24 cellular contexts compared by ENCODE assay signal in genomic region chr17:42163696-42164407, GRCh38. TPM values are rescaled to one million over a fixed set of nuclear protein-coding genes. Genes with fewer than 3 reads are reported as not detected.
DNase-seq lines count a peak whose midpoint lies in the region; ATAC-seq, FAIRE-seq and TF ChIP-seq lines count a peak whose summit lies in the region.
"Had no signal": no experiment of that assay in that cellular context is flagged by ENCODE, and none has a peak within 500 bp of the region (broad histone marks: within the 10 kb centered on the region; RNA-seq: fewer than 3 reads in every experiment).

No MANE protein-coding gene starts in this region.

- H4K8ac ChIP-seq in H1 (ENCODE audit: extremely low read depth, insufficient read depth, low read length) = peak overlapping the region; percentile 74; the same call in 1 of the 2 replicates

- no peak overlapping the region for H2BK12ac ChIP-seq in H1 (ENCODE audit: low read depth, low read length)

- no peaks in the 10 kb centered on the region; a peak in 2 of 7 replicates for H3K4me1 ChIP-seq in H1 (replicated peaks in 1 of 4; ENCODE audit: control insufficient read depth in 3 of 4, insufficient read depth in 4 of 4, low read length in 3 of 4)
- H3K4me1 ChIP-seq: HAP-1, SJSA1 had no signal

- no peak overlapping the region for H4K91ac ChIP-seq in H1 (replicated peaks; ENCODE audit: insufficient read length, low read length)

- H3K9me3 Mint-ChIP-seq in natural killer cell treated with Interleukin-12 subunit alpha and Interleukin-12 subunit beta and Interleukin-15 and Interleukin-18, amount 100 ng/mL, for 72 hours = no peaks in the 10 kb centered on the region
- H3K9me3 Mint-ChIP-seq in natural killer cell = no peaks in the 10 kb centered on the region
- H3K9me3 Mint-ChIP-seq: IgD-negative memory B cell had no signal

- H3K23me2 ChIP-seq in H1 (ENCODE audit: low read depth, low read length) = no peaks in the 10 kb centered on the region

- H3K36me3 ChIP-seq in H1 (ENCODE audit: control insufficient read depth in 2 of 4, insufficient read depth in 4 of 4, low read length in 3 of 4) = no peaks in the 10 kb centered on the region
- H3K36me3 ChIP-seq: HAP-1, SJSA1 had no signal

- intact Hi-C loops in natural killer cell (cut with micrococcal nuclease) = no loop called here

- no peak overlapping the region for H3K14ac ChIP-seq in H1 (ENCODE audit: insufficient read length)

- no peak overlapping the region for H3K4me3 Mint-ChIP-seq in natural killer cell treated with Interleukin-12 subunit alpha and Interleukin-12 subunit beta and Interleukin-15 and Interleukin-18, amount 100 ng/mL, for 72 hours
- no peak overlapping the region for H3K4me3 Mint-ChIP-seq in natural killer cell
- H3K4me3 Mint-ChIP-seq: IgD-negative memory B cell had no signal

- no peaks in the 10 kb centered on the region for H3K27me3 ChIP-seq in H1 (replicated peaks in 1 of 4; ENCODE audit: control insufficient read depth in 3 of 4, extremely low read depth in 1 of 4, insufficient read depth in 3 of 4, low read length in 3 of 4)
- H3K27me3 ChIP-seq: SJSA1 had no signal

- TF ChIP-seq CTCF in natural killer cell (IDR thresholded peaks at IDR 0.05) (no peak), H1 (IDR thresholded peaks at IDR 0.05; ENCODE audit: control extremely low read depth in 1 of 3, insufficient read depth in 1 of 3, low read depth in 1 of 3, low read length in 3 of 3) (no peak)

- H3K4me1 Mint-ChIP-seq in natural killer cell treated with Interleukin-12 subunit alpha and Interleukin-12 subunit beta and Interleukin-15 and Interleukin-18, amount 100 ng/mL, for 72 hours (ENCODE audit: low read depth in 2 of 2) = peaks cover 0 to 5% of the 10 kb centered on the region in 2 donors
- H3K4me1 Mint-ChIP-seq in natural killer cell = peaks cover 0 to 4% of the 10 kb centered on the region in 2 donors

- H3K4me3 ChIP-seq in H1 (ENCODE audit: extremely low read depth in 1 of 4, insufficient read depth in 2 of 4, low read depth in 3 of 4, low read length in 4 of 4) = no peak overlapping the region
- H3K4me3 ChIP-seq: GM23248, HAP-1, PC-9, SJSA1 had no signal

- H3K79me1 ChIP-seq in H1 (ENCODE audit: low read depth, low read length) = no peaks in the 10 kb centered on the region

- CTCF ChIA-PET in H1 (lab: Charles Lee; ENCODE audit: partially characterized antibody) = interaction anchor here (1.0 to 3.9 kb wide), 23 partner anchors 8 to 146 kb away, joined by 3 to 34 read pairs (median 6); partner anchors contain the start of genes DHX58, HSPB9 and KCNH4

- H2BK20ac ChIP-seq in H1 (ENCODE audit: low read length) = no peak overlapping the region

- no peak overlapping the region for H3K4ac ChIP-seq in H1 (replicated peaks; ENCODE audit: insufficient read length, low read depth, low read length)

- H2AK5ac ChIP-seq in H1 (ENCODE audit: low read depth, low read length) = no peak overlapping the region

- FAIRE-seq in H1 (lab: Jason Lieb, UNC) = no peak
- FAIRE-seq: D721Med, GM19239 had no signal

- H4K20me1 ChIP-seq in H1 (replicated peaks in 1 of 2; ENCODE audit: control insufficient read depth in 1 of 2, insufficient read depth in 2 of 2, low read length in 2 of 2) = no peaks in the 10 kb centered on the region

- no peaks in the 10 kb centered on the region for H3K79me2 ChIP-seq in H1 (ENCODE audit: control insufficient read depth in 1 of 2, insufficient read depth in 2 of 2, low read length in 2 of 2)

- H4K5ac ChIP-seq in H1 (ENCODE audit: insufficient read length, low read depth, low read length) = no peak overlapping the region

- POLR2A ChIA-PET in H1 (lab: Charles Lee; ENCODE audit: partially characterized antibody) = no interaction called here

- TF ChIP-seq EP300 in H1 (IDR thresholded peaks at IDR 0.05; ENCODE audit: borderline replicate concordance in 1 of 2, low read depth in 2 of 2, low read length in 2 of 2) = no peak

- no peak overlapping the region for H3K9ac ChIP-seq in H1 (replicated peaks in 1 of 4; ENCODE audit: extremely low read depth in 1 of 4, low read depth in 3 of 4, low read length in 3 of 4)
- H3K9ac ChIP-seq: GM23248 had no signal

- H2AFZ ChIP-seq in H1 (ENCODE audit: low read length) = no peak overlapping the region
- H2AFZ ChIP-seq: GM23248, PC-9 had no signal

- H3K27ac ChIP-seq in H1 (ENCODE audit: low read depth, low read length) = no peak overlapping the region
- H3K27ac ChIP-seq: GM23248, PC-9, SJSA1 had no signal

- 93% methylated on average over 20 of the region's 22 CpGs; no CpG with 5 or more reads in 1 of the 2 experiments for WGBS in H1 (ENCODE audit: extremely low coverage in 1 of 2, insufficient coverage in 1 of 2, insufficient read length in 1 of 2, insufficient replicate concordance in 2 of 2, low coverage in 1 of 2, low lambda C conversion rate in 2 of 2, missing lambda C conversion rate in 1 of 2), 2 experiments

- H3K27ac Mint-ChIP-seq in natural killer cell treated with Interleukin-12 subunit alpha and Interleukin-12 subunit beta and Interleukin-15 and Interleukin-18, amount 100 ng/mL, for 72 hours = peak overlapping the region in 1 of 2 donors; percentile 42
- no peak overlapping the region for H3K27ac Mint-ChIP-seq in natural killer cell
- H3K27ac Mint-ChIP-seq: IgD-negative memory B cell had no signal

- peak; percentile 60 for DNase-seq in natural killer cell treated with Interleukin-12 subunit alpha and Interleukin-12 subunit beta and Interleukin-15 and Interleukin-18, amount 100 ng/mL, for 72 hours (ENCODE audit: low spot score)
- DNase-seq in natural killer cell (no peak), H1 (ENCODE audit: low read depth in 1 of 2, low spot score in 2 of 2) (no peak), GM19240 (ENCODE audit: insufficient read length, low spot score) (no peak), A172 (ENCODE audit: low spot score) (no peak)
- no peak for DNase-seq in activated CD4-positive, alpha-beta T cell treated with anti-CD3 and anti-CD28 coated beads for 4 hours
- DNase-seq: 8988T, GM23248, NCI-H1092, NCI-H1417 treated with DMSO at 0.1 percent for 48 hours, NCI-H1694 treated with DMSO at 0.1 percent for 48 hours, NCI-H2081, NCI-H2227 treated with DMSO at 0.1 percent for 48 hours, NCI-H526 treated with DMSO at 0.1 percent for 48 hours, PC-9 had no signal

- no peak overlapping the region for H2BK120ac ChIP-seq in H1 (replicated peaks; ENCODE audit: low read depth, low read length)

- H3K4me2 ChIP-seq in H1 (ENCODE audit: insufficient read depth in 1 of 2, low read depth in 2 of 2, low read length in 2 of 2) = no peak overlapping the region
- H3K4me2 ChIP-seq: PC-9 had no signal

- H3K27me3 Mint-ChIP-seq in natural killer cell treated with Interleukin-12 subunit alpha and Interleukin-12 subunit beta and Interleukin-15 and Interleukin-18, amount 100 ng/mL, for 72 hours = no peaks in the 10 kb centered on the region
- H3K27me3 Mint-ChIP-seq in natural killer cell (ENCODE audit: low read depth in 2 of 2) = peaks cover 0 to 3% of the 10 kb centered on the region in 2 donors
- H3K27me3 Mint-ChIP-seq: IgD-negative memory B cell had no signal

- no peak for TF ChIP-seq POLR2A in H1 (IDR thresholded peaks at IDR 0.05; ENCODE audit: control extremely low read depth in 1 of 2, low read depth in 2 of 2, low read length in 2 of 2)

- TF ChIP-seq RAD21 in H1 (IDR thresholded peaks at IDR 0.05 in 1 of 2, conservative IDR thresholded peaks at IDR 0.05 in 1 of 2; ENCODE audit: low read depth in 2 of 2, low read length in 2 of 2) = no peak

- ATAC-seq in natural killer cell treated with Interleukin-12 subunit alpha and Interleukin-12 subunit beta and Interleukin-15 and Interleukin-18, amount 100 ng/mL, for 72 hours = no peak
- ATAC-seq in natural killer cell = no peak
- ATAC-seq: Right ventricle myocardium inferior had no signal

- H3K23ac ChIP-seq in H1 (ENCODE audit: insufficient read length) = no peak overlapping the region

- H2BK5ac ChIP-seq in H1 (ENCODE audit: low read depth, low read length) = no peak overlapping the region

- H3K18ac ChIP-seq in H1 (ENCODE audit: extremely low read depth, low read length) = no peak overlapping the region

- H3K9me3 ChIP-seq in H1 (ENCODE audit: insufficient read depth in 2 of 2, low read depth in 1 of 2, low read length in 1 of 2) = no peaks in the 10 kb centered on the region
- H3K9me3 ChIP-seq: HAP-1, SJSA1 had no signal

- H3K56ac ChIP-seq in H1 (replicated peaks; ENCODE audit: insufficient read length, low read depth, low read length) = no peak overlapping the region

- H2BK15ac ChIP-seq in H1 (ENCODE audit: low read length) = no peak overlapping the region

- H3K36me3 Mint-ChIP-seq in natural killer cell treated with Interleukin-12 subunit alpha and Interleukin-12 subunit beta and Interleukin-15 and Interleukin-18, amount 100 ng/mL, for 72 hours = no peaks in the 10 kb centered on the region
- no peaks in the 10 kb centered on the region for H3K36me3 Mint-ChIP-seq in natural killer cell
- H3K36me3 Mint-ChIP-seq: IgD-negative memory B cell had no signal

RNA-seq across cellular contexts. Expression of gene RAB5C, which starts 9.1 kb away (rescaled TPM):
- total RNA-seq in natural killer cell treated with Interleukin-12 subunit alpha and Interleukin-12 subunit beta and Interleukin-15 and Interleukin-18, amount 100 ng/mL, for 72 hours = 10 to 100 TPM; 67.4 to 73.7 TPM
- total RNA-seq in natural killer cell = 100 to 1,000 TPM; 137 to 151 (median 148) TPM
- total RNA-seq in H1 (2021; fragmentation: NEBNext Ultra II Directional; extraction: Animal tissue kit (Norgen Biotek cat#: 25700)) = 67.1 and 67.7 TPM in 2 replicates
- 123 and 150 TPM in 2 replicates for polyA plus RNA-seq in H1 (2011; rRNA removed)
- 110 TPM for polyA plus RNA-seq in H1 (2011; cell fraction: cytosol; rRNA removed)
- polyA plus RNA-seq in H1 (2011; cell fraction: nucleus; rRNA removed) = 81.4 TPM
- 70.1 to 88.8 TPM (median 82.2 TPM) in 4 replicates for polyA plus RNA-seq in H1 (2012, experiment 1 of 2)
- 94.1 TPM for polyA plus RNA-seq in H1 (2012, experiment 2 of 2)
- 76.8 TPM for polyA plus RNA-seq in H1 (2013, experiment 1 of 2)
- polyA plus RNA-seq in H1 (2013, experiment 2 of 2) = 72.7 TPM
- polyA minus RNA-seq in H1 (2011; rRNA and poly(A)+ RNA removed) = 52.5 and 59.7 TPM in 2 replicates
- 38.7 TPM for polyA minus RNA-seq in H1 (2011; cell fraction: cytosol; rRNA and poly(A)+ RNA removed)
- polyA minus RNA-seq in H1 (2011; cell fraction: nucleus; rRNA and poly(A)+ RNA removed) = 22.6 TPM
- 96.9 and 131 TPM in 2 replicates for total RNA-seq in A172 (2014; rRNA removed; shearing (Covaris generic))

RNA-seq across cellular contexts. Expression of gene KCNH4, which starts 17.1 kb away (rescaled TPM):
- total RNA-seq in natural killer cell treated with Interleukin-12 subunit alpha and Interleukin-12 subunit beta and Interleukin-15 and Interleukin-18, amount 100 ng/mL, for 72 hours = 1 to 10 TPM in 1 of 2 donors, under 1 TPM in 1; 0.33 to 2.5 TPM
- under 1 TPM; 0.12 to 0.27 (median 0.20) TPM for total RNA-seq in natural killer cell
- total RNA-seq in H1 (2021; fragmentation: NEBNext Ultra II Directional; extraction: Animal tissue kit (Norgen Biotek cat#: 25700)) = 0.47 and 0.59 TPM in 2 replicates
- polyA plus RNA-seq in H1 (2011; rRNA removed) = 0.44 and 0.53 TPM in 2 replicates
- 0.40 TPM for polyA plus RNA-seq in H1 (2011; cell fraction: cytosol; rRNA removed)
- 1.4 TPM for polyA plus RNA-seq in H1 (2011; cell fraction: nucleus; rRNA removed)
- 0.13 to 0.37 TPM (median 0.26 TPM) in 4 replicates for polyA plus RNA-seq in H1 (2012, experiment 1 of 2)
- polyA plus RNA-seq in H1 (2012, experiment 2 of 2) = 0.17 TPM
- 0.41 TPM for polyA plus RNA-seq in H1 (2013, experiment 1 of 2)
- 0.46 TPM for polyA plus RNA-seq in H1 (2013, experiment 2 of 2)
- polyA minus RNA-seq in H1 (2011; rRNA and poly(A)+ RNA removed) = 0.59 and 0.69 TPM in 2 replicates
- not detected for polyA minus RNA-seq in H1 (2011; cell fraction: cytosol; rRNA and poly(A)+ RNA removed)
- polyA minus RNA-seq in H1 (2011; cell fraction: nucleus; rRNA and poly(A)+ RNA removed) = 0.60 TPM
- total RNA-seq in A172 (2014; rRNA removed; shearing (Covaris generic)) = 0.02 TPM in 1 of 2 replicates, not detected in the other
- total RNA-seq: GM23248, PC-9, SJSA1 had no signal
- polyA plus RNA-seq: GM23248, IgD-negative memory B cell had no signal

RNA-seq across cellular contexts. Expression of gene HCRT, which starts 21.4 kb away (rescaled TPM):
- not detected for total RNA-seq in natural killer cell treated with Interleukin-12 subunit alpha and Interleukin-12 subunit beta and Interleukin-15 and Interleukin-18, amount 100 ng/mL, for 72 hours
- not detected for total RNA-seq in natural killer cell
- total RNA-seq in H1 (2021; fragmentation: NEBNext Ultra II Directional; extraction: Animal tissue kit (Norgen Biotek cat#: 25700)) = not detected in 2 replicates
- not detected in 2 replicates for polyA plus RNA-seq in H1 (2011; rRNA removed)
- polyA plus RNA-seq in H1 (2011; cell fraction: cytosol; rRNA removed) = not detected
- not detected for polyA plus RNA-seq in H1 (2011; cell fraction: nucleus; rRNA removed)
- not detected in 4 replicates for polyA plus RNA-seq in H1 (2012, experiment 1 of 2)
- polyA plus RNA-seq in H1 (2012, experiment 2 of 2) = not detected
- polyA plus RNA-seq in H1 (2013, experiment 1 of 2) = 0.22 TPM
- polyA plus RNA-seq in H1 (2013, experiment 2 of 2) = 0.28 TPM
- polyA minus RNA-seq in H1 (2011; rRNA and poly(A)+ RNA removed) = not detected in 2 replicates
- polyA minus RNA-seq in H1 (2011; cell fraction: cytosol; rRNA and poly(A)+ RNA removed) = not detected
- polyA minus RNA-seq in H1 (2011; cell fraction: nucleus; rRNA and poly(A)+ RNA removed) = not detected
- total RNA-seq in A172 (2014; rRNA removed; shearing (Covaris generic)) = not detected in 2 replicates
- total RNA-seq: GM23248, NCI-H460, PC-9, Right ventricle myocardium inferior, RPMI7951, SJSA1 had no signal
- polyA plus RNA-seq: BJ, GM23248, IgD-negative memory B cell had no signal

RNA-seq across cellular contexts. Expression of gene GHDC, which starts 30.4 kb away (rescaled TPM):
- total RNA-seq in natural killer cell treated with Interleukin-12 subunit alpha and Interleukin-12 subunit beta and Interleukin-15 and Interleukin-18, amount 100 ng/mL, for 72 hours = 10 to 100 TPM; 13.2 to 17.5 TPM
- total RNA-seq in natural killer cell = 10 to 100 TPM; 19.5 to 24.6 (median 22.8) TPM
- 7.1 and 7.4 TPM in 2 replicates for total RNA-seq in H1 (2021; fragmentation: NEBNext Ultra II Directional; extraction: Animal tissue kit (Norgen Biotek cat#: 25700))
- 8.1 and 14.8 TPM in 2 replicates for polyA plus RNA-seq in H1 (2011; rRNA removed)
- 8.8 TPM for polyA plus RNA-seq in H1 (2011; cell fraction: cytosol; rRNA removed)
- polyA plus RNA-seq in H1 (2011; cell fraction: nucleus; rRNA removed) = 16.4 TPM
- polyA plus RNA-seq in H1 (2012, experiment 1 of 2) = 5.4 to 9.7 TPM (median 8.9 TPM) in 4 replicates
- polyA plus RNA-seq in H1 (2012, experiment 2 of 2) = 8.8 TPM
- 9.0 TPM for polyA plus RNA-seq in H1 (2013, experiment 1 of 2)
- polyA plus RNA-seq in H1 (2013, experiment 2 of 2) = 9.0 TPM
- polyA minus RNA-seq in H1 (2011; rRNA and poly(A)+ RNA removed) = 5.4 and 7.0 TPM in 2 replicates
- polyA minus RNA-seq in H1 (2011; cell fraction: cytosol; rRNA and poly(A)+ RNA removed) = 5.5 TPM
- 5.1 TPM for polyA minus RNA-seq in H1 (2011; cell fraction: nucleus; rRNA and poly(A)+ RNA removed)
- 27.0 and 31.5 TPM in 2 replicates for total RNA-seq in A172 (2014; rRNA removed; shearing (Covaris generic))

RNA-seq across cellular contexts. Expression of gene HSPB9, which starts 41.2 kb away (rescaled TPM):
- total RNA-seq in natural killer cell treated with Interleukin-12 subunit alpha and Interleukin-12 subunit beta and Interleukin-15 and Interleukin-18, amount 100 ng/mL, for 72 hours = not detected
- total RNA-seq in natural killer cell = not detected
- 0.30 and 0.33 TPM in 2 replicates for total RNA-seq in H1 (2021; fragmentation: NEBNext Ultra II Directional; extraction: Animal tissue kit (Norgen Biotek cat#: 25700))
- 0.25 and 0.27 TPM in 2 replicates for polyA plus RNA-seq in H1 (2011; rRNA removed)
- 0.39 TPM for polyA plus RNA-seq in H1 (2011; cell fraction: cytosol; rRNA removed)
- 1.1 TPM for polyA plus RNA-seq in H1 (2011; cell fraction: nucleus; rRNA removed)
- polyA plus RNA-seq in H1 (2012, experiment 1 of 2) = 0.27 to 0.55 TPM (median 0.32 TPM) in 4 replicates
- polyA plus RNA-seq in H1 (2012, experiment 2 of 2) = 0.29 TPM
- 0.24 TPM for polyA plus RNA-seq in H1 (2013, experiment 1 of 2)
- polyA plus RNA-seq in H1 (2013, experiment 2 of 2) = 0.20 TPM
- 0.15 and 0.16 TPM in 2 replicates for polyA minus RNA-seq in H1 (2011; rRNA and poly(A)+ RNA removed)
- polyA minus RNA-seq in H1 (2011; cell fraction: cytosol; rRNA and poly(A)+ RNA removed) = not detected
- 0.70 TPM for polyA minus RNA-seq in H1 (2011; cell fraction: nucleus; rRNA and poly(A)+ RNA removed)
- not detected in 2 replicates for total RNA-seq in A172 (2014; rRNA removed; shearing (Covaris generic))
- total RNA-seq: GM23248, PC-9, RPMI7951, SJSA1 had no signal
- polyA plus RNA-seq: BJ had no signal
